In genomic region chr10:87864497-87865059, GRCh38 we compare ENCODE assay signal across 8 cellular contexts. TPM values are rescaled to one million over a fixed set of nuclear protein-coding genes. Genes with fewer than 3 reads are reported as not detected.
DNase-seq lines count a peak whose midpoint lies in the region; ATAC-seq and TF ChIP-seq lines count a peak whose summit lies in the region.

No MANE protein-coding gene starts in this region.

- H3K27ac Mint-ChIP-seq in HFFc6: peak overlapping the region; percentile 81
- H3K27ac Mint-ChIP-seq in activated T-helper 1 cell treated with anti-CD3 and anti-CD28 coated beads, Interleukin-12 subunit alpha, Interleukin-12 subunit beta, Interleukin-2, Interleukin-4 antibody, amounts not matched to agents 30 ng/mL and 10 ng/mL and 1 ng/mL, durations not matched to agents 14 hours and 24 hours and 36 hours: peak overlapping the region; percentile 85
- H3K27ac Mint-ChIP-seq in stimulated activated naive CD8-positive, alpha-beta T cell treated with anti-CD3 and anti-CD28 coated beads, Interleukin-15, amount 100 ng/mL, for 72 hours: peak overlapping the region; percentile 90 to 98

- peak overlapping the region; percentile 96 for H3K4me3 Mint-ChIP-seq in HFFc6
- H3K4me3 Mint-ChIP-seq in activated T-helper 1 cell treated with anti-CD3 and anti-CD28 coated beads, Interleukin-12 subunit alpha, Interleukin-12 subunit beta, Interleukin-2, Interleukin-4 antibody, amounts not matched to agents 30 ng/mL and 10 ng/mL and 1 ng/mL, durations not matched to agents 14 hours and 24 hours and 36 hours: peak overlapping the region; percentile 97
- peak overlapping the region; percentile 97 to 98 for H3K4me3 Mint-ChIP-seq in stimulated activated naive CD8-positive, alpha-beta T cell treated with anti-CD3 and anti-CD28 coated beads, Interleukin-15, amount 100 ng/mL, for 72 hours

- H3K4me1 ChIP-seq in iPS-18a (ENCODE audit: control insufficient read depth, low read depth, low read length): peaks cover 28% of the 10 kb centered on the region

- TF ChIP-seq CTCF in AG10803 (conservative IDR thresholded peaks at IDR 0.05; ENCODE audit: low read length) (no peak), HFFc6 (IDR thresholded peaks at IDR 0.05) (no peak)

- no peaks in the 10 kb centered on the region for H3K36me3 ChIP-seq in iPS-18a (ENCODE audit: control insufficient read depth, low read depth, low read length)

- DNase-seq in AG10803 (ENCODE audit: low read depth) (no peak), HFFc6 (no peak)
- no peak for DNase-seq in activated T-helper 1 cell treated with anti-CD3 and anti-CD28 coated beads, Interleukin-12 subunit alpha, Interleukin-12 subunit beta, Interleukin-2, Interleukin-4 antibody, amounts not matched to agents 30 ng/mL and 10 ng/mL and 1 ng/mL, durations not matched to agents 14 hours and 24 hours and 36 hours (ENCODE audit: low spot score)
- no peak for DNase-seq in stimulated activated naive CD8-positive, alpha-beta T cell treated with anti-CD3 and anti-CD28 coated beads, Interleukin-15, amount 100 ng/mL, for 72 hours
- DNase-seq in stimulated activated CD4-positive, alpha-beta T cell treated with anti-CD3 and anti-CD28 coated beads, Interleukin-2, amount 100 ng/mL, for 48 hours: no peak

- no peak overlapping the region for H3K27ac ChIP-seq in iPS-18a (ENCODE audit: low read length)

- peak overlapping the region; percentile 85 for H3K4me3 ChIP-seq in AG10803 (ENCODE audit: low read length)
- peak overlapping the region; percentile 84 for H3K4me3 ChIP-seq in iPS-18a (ENCODE audit: low read length)

- H3K27me3 ChIP-seq in iPS-18a (ENCODE audit: control insufficient read depth, insufficient read depth, low read length): peaks cover 9% of the 10 kb centered on the region

- H3K27me3 Mint-ChIP-seq in HFFc6 (ENCODE audit: insufficient read depth): peaks cover 3% of the 10 kb centered on the region; the same call in 1 of the 2 replicates
- peaks cover 5% of the 10 kb centered on the region for H3K27me3 Mint-ChIP-seq in activated T-helper 1 cell treated with anti-CD3 and anti-CD28 coated beads, Interleukin-12 subunit alpha, Interleukin-12 subunit beta, Interleukin-2, Interleukin-4 antibody, amounts not matched to agents 30 ng/mL and 10 ng/mL and 1 ng/mL, durations not matched to agents 14 hours and 24 hours and 36 hours (ENCODE audit: insufficient read depth)
- no peaks in the 10 kb centered on the region for H3K27me3 Mint-ChIP-seq in stimulated activated naive CD8-positive, alpha-beta T cell treated with anti-CD3 and anti-CD28 coated beads, Interleukin-15, amount 100 ng/mL, for 72 hours

- H3K9me3 ChIP-seq in iPS-18a (ENCODE audit: control insufficient read depth, low read depth, low read length): no peaks in the 10 kb centered on the region

- no peak for ATAC-seq in stimulated activated naive CD8-positive, alpha-beta T cell treated with anti-CD3 and anti-CD28 coated beads, Interleukin-15, amount 100 ng/mL, for 72 hours
- no peak for ATAC-seq in HG03432 (IDR thresholded peaks at IDR 0.05; ENCODE audit: unreplicated experiment)
- no peak for ATAC-seq in HG02798 (IDR thresholded peaks at IDR 0.05; ENCODE audit: poor library complexity, unreplicated experiment)

- intact Hi-C loops in activated T-helper 1 cell treated with anti-CD3 and anti-CD28 coated beads, Interleukin-12 subunit alpha, Interleukin-12 subunit beta, Interleukin-2, Interleukin-4 antibody, amounts not matched to agents 30 ng/mL and 10 ng/mL and 1 ng/mL, durations not matched to agents 14 hours and 24 hours and 36 hours (cut with micrococcal nuclease): loop anchor here (1.0 to 10.0 kb wide), 8 partner anchors 53 to 1838 kb away; partner anchors contain the start of genes FAS, KIF20B and STAMBPL1

- H3K36me3 Mint-ChIP-seq in HFFc6 (ENCODE audit: low read depth): peaks cover 40% of the 10 kb centered on the region
- peaks cover 22% of the 10 kb centered on the region for H3K36me3 Mint-ChIP-seq in activated T-helper 1 cell treated with anti-CD3 and anti-CD28 coated beads, Interleukin-12 subunit alpha, Interleukin-12 subunit beta, Interleukin-2, Interleukin-4 antibody, amounts not matched to agents 30 ng/mL and 10 ng/mL and 1 ng/mL, durations not matched to agents 14 hours and 24 hours and 36 hours (ENCODE audit: low read depth)

- peak overlapping the region; percentile 80 for H3K9ac ChIP-seq in iPS-18a (ENCODE audit: low read length)

- H3K4me1 Mint-ChIP-seq in HFFc6 (ENCODE audit: low read depth): peaks cover 36% of the 10 kb centered on the region
- H3K4me1 Mint-ChIP-seq in activated T-helper 1 cell treated with anti-CD3 and anti-CD28 coated beads, Interleukin-12 subunit alpha, Interleukin-12 subunit beta, Interleukin-2, Interleukin-4 antibody, amounts not matched to agents 30 ng/mL and 10 ng/mL and 1 ng/mL, durations not matched to agents 14 hours and 24 hours and 36 hours (ENCODE audit: low read depth): peaks cover 73% of the 10 kb centered on the region
- H3K4me1 Mint-ChIP-seq in stimulated activated naive CD8-positive, alpha-beta T cell treated with anti-CD3 and anti-CD28 coated beads, Interleukin-15, amount 100 ng/mL, for 72 hours: peaks cover 36% of the 10 kb centered on the region

- H3K9me3 Mint-ChIP-seq in HFFc6: no peaks in the 10 kb centered on the region
- no peaks in the 10 kb centered on the region for H3K9me3 Mint-ChIP-seq in activated T-helper 1 cell treated with anti-CD3 and anti-CD28 coated beads, Interleukin-12 subunit alpha, Interleukin-12 subunit beta, Interleukin-2, Interleukin-4 antibody, amounts not matched to agents 30 ng/mL and 10 ng/mL and 1 ng/mL, durations not matched to agents 14 hours and 24 hours and 36 hours
- H3K9me3 Mint-ChIP-seq in stimulated activated naive CD8-positive, alpha-beta T cell treated with anti-CD3 and anti-CD28 coated beads, Interleukin-15, amount 100 ng/mL, for 72 hours: no peaks in the 10 kb centered on the region

RNA-seq across cellular contexts. Expression of gene PTEN, which starts 1.2 kb away (rescaled TPM):
- total RNA-seq in HFFc6 (2021; fragmentation: NEBNext Ultra II Directional; extraction: Animal tissue kit (Norgen Biotek cat#: 25700)): 10 to 100 TPM; 49.3 to 72.7 (median 63.5) TPM
- 56.9 and 67.6 TPM in 2 replicates for total RNA-seq in activated T-helper 1 cell treated with anti-CD3 and anti-CD28 coated beads, Interleukin-12 subunit alpha, Interleukin-12 subunit beta, Interleukin-2, Interleukin-4 antibody, amounts not matched to agents 30 ng/mL and 10 ng/mL and 1 ng/mL, durations not matched to agents 14 hours and 24 hours and 36 hours

RNA-seq across cellular contexts. Expression of gene KLLN, which starts 1.2 kb away (rescaled TPM):
- under 1 TPM; 0.65 to 0.77 (median 0.73) TPM for total RNA-seq in HFFc6 (2021; fragmentation: NEBNext Ultra II Directional; extraction: Animal tissue kit (Norgen Biotek cat#: 25700))
- total RNA-seq in activated T-helper 1 cell treated with anti-CD3 and anti-CD28 coated beads, Interleukin-12 subunit alpha, Interleukin-12 subunit beta, Interleukin-2, Interleukin-4 antibody, amounts not matched to agents 30 ng/mL and 10 ng/mL and 1 ng/mL, durations not matched to agents 14 hours and 24 hours and 36 hours: 0.78 and 0.86 TPM in 2 replicates

RNA-seq across cellular contexts. Expression of gene ATAD1, which starts 46.6 kb away (rescaled TPM):
- 10 to 100 TPM; 33.4 to 44.4 (median 35.8) TPM for total RNA-seq in HFFc6 (2021; fragmentation: NEBNext Ultra II Directional; extraction: Animal tissue kit (Norgen Biotek cat#: 25700))
- total RNA-seq in activated T-helper 1 cell treated with anti-CD3 and anti-CD28 coated beads, Interleukin-12 subunit alpha, Interleukin-12 subunit beta, Interleukin-2, Interleukin-4 antibody, amounts not matched to agents 30 ng/mL and 10 ng/mL and 1 ng/mL, durations not matched to agents 14 hours and 24 hours and 36 hours: 50.1 and 53.0 TPM in 2 replicates
